9 cellular contexts compared by ENCODE assay signal in genomic region chr9:112086627-112087026, GRCh38.
DNase-seq lines count a peak whose midpoint lies in the region; ATAC-seq and TF ChIP-seq lines count a peak whose summit lies in the region.
"Had no signal": no experiment of that assay in that cellular context is flagged by ENCODE, and none has a peak within 500 bp of the region (broad histone marks: within the 10 kb centered on the region; RNA-seq: fewer than 3 reads in every experiment).

No MANE protein-coding gene starts in this region.

- H3K27me3 ChIP-seq in psoas muscle (ENCODE audit: insufficient read depth in 3 of 3, low read length in 2 of 3) = no peaks in the 10 kb centered on the region
- H3K27me3 ChIP-seq: BLaER1 had no signal

- H3K4me3 ChIP-seq in psoas muscle = no peak overlapping the region
- H3K4me3 ChIP-seq: BLaER1 had no signal

- no peak overlapping the region for H3K27ac ChIP-seq in psoas muscle
- H3K27ac ChIP-seq: BLaER1 had no signal

- H3K4me1 ChIP-seq in psoas muscle = no peaks in the 10 kb centered on the region
- H3K4me1 ChIP-seq: BLaER1 had no signal

- TF ChIP-seq CTCF in psoas muscle (IDR thresholded peaks at IDR 0.05) = peak; percentile 57

- ATAC-seq in psoas muscle (no peak), GM19395 (IDR thresholded peaks at IDR 0.05; ENCODE audit: unreplicated experiment) (no peak), GM18520 (IDR thresholded peaks at IDR 0.05; ENCODE audit: unreplicated experiment) (no peak)

- DNase-seq in NCI-H1092 treated with DMSO at 0.1 percent for 48 hours (lab: John Stamatoyannopoulos, UW) (peak; percentile 31), NCI-H1092 (lab: John Stamatoyannopoulos, UW) (no peak), NCI-H2227 treated with DMSO at 0.1 percent for 48 hours (lab: John Stamatoyannopoulos, UW) (peak; percentile 12), dermis blood vessel endothelial cell (peak; percentile 59), psoas muscle (no peak), NOMO-1 treated with dmso at 0.1 percent for 144 hours (lab: John Stamatoyannopoulos, UW; ENCODE audit: unreplicated experiment) (no peak)

- peaks cover 3% of the 10 kb centered on the region for H3K9me3 ChIP-seq in psoas muscle
- H3K9me3 ChIP-seq: BLaER1 had no signal

- 72 to 78% (median 78%) methylated on average over 2 of the region's 2 CpGs for WGBS in psoas muscle, 3 donors

- H3K36me3 ChIP-seq in psoas muscle (ENCODE audit: insufficient read depth in 1 of 2, low read depth in 1 of 2) = no peaks in the 10 kb centered on the region

- intact Hi-C loops in psoas muscle (cut with DNase I) = no loop called here

Comparison
In these comparisons a context has a peak if more than half of its experiments do, and no peak if none do; other contexts are left out.
1. DNase-seq: peak in NCI-H1092 treated with DMSO at 0.1 percent for 48 hours (single experiment), NCI-H2227 treated with DMSO at 0.1 percent for 48 hours (single experiment) and dermis blood vessel endothelial cell (single experiment); none in NCI-H1092 (single experiment), psoas muscle (0 of 2) and NOMO-1 treated with dmso at 0.1 percent for 144 hours (single experiment).